Comparison of ENCODE assay signal across 13 cellular contexts in the genomic region with DNA sequence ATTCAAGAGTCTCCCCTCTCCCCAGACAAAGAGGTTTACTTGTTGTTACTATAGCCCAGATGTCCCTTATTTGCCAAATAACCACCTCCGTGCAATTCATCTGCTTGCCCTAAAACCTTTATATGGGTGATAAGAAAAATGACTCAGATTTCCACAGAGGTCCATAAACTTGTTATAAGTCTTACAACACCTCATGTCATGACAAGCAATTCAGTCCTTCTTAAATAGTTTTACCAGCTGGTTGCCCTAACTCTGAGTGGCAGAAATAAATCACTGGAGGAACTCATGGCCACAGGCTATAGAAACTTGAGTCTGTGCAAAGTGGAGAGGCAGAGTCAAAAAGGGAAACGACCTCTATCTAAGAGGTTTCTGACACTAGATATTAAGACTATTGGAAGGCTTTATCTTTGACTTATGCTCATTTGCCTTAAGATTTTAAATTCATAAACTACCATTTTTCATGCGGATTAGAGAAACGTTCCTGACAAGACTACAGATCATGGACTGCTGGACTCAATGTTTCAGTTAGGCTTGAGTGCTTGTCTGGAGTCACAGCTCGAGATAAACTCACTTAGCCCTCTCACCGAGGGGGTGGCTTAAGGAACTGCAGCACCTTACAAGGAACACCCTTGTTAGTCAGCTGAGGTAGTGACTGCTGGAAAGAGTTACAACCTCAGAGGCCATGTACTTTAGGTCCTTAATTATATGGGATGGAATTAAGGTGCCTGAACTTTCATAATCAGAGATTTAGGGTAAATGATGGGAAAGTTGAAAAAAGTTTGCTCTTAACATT.
"Had no signal": no experiment of that assay in that cellular context is flagged by ENCODE, and none has a peak within 500 bp of the region (broad histone marks: within the 10 kb centered on the region; RNA-seq: fewer than 3 reads in every experiment).

No MANE protein-coding gene starts in this region.

- H3K27ac ChIP-seq: colonic mucosa, heart left ventricle, pancreas, vagina had no signal

- H3K27me3 ChIP-seq: colonic mucosa, heart left ventricle, pancreas, vagina had no signal

- H3K4me1 ChIP-seq: colonic mucosa, pancreas, vagina had no signal

- H3K9me3 ChIP-seq: colonic mucosa, heart left ventricle, pancreas, vagina had no signal

- FAIRE-seq: frontal cortex, pancreas had no signal

- ATAC-seq: activated CD4-positive, CD25-positive, alpha-beta regulatory T cell treated with anti-CD3 and anti-CD28 coated beads, Interleukin-2, amount 50 U/mL, for 24 hours; heart left ventricle; left cardiac atrium; naive thymus-derived CD4-positive, alpha-beta T cell; pancreas; stimulated activated memory B cell treated with anti-CD40 and anti-IgM and Interleukin-4, amounts not matched to agents 10 μg/mL and 1 μg/mL and 100 μg/mL, for 72 hours; T-cell had no signal

- H3K36me3 ChIP-seq: colonic mucosa, heart left ventricle, pancreas, vagina had no signal

- DNase-seq: activated naive CD4-positive, alpha-beta T cell treated with anti-CD3 and anti-CD28 coated beads, Interleukin-2, amount 50 U/mL, for 16 hours; colonic mucosa; heart left ventricle; left cardiac atrium; naive thymus-derived CD4-positive, alpha-beta T cell; pancreas; stimulated activated CD4-positive, alpha-beta T cell treated with anti-CD3 and anti-CD28 coated beads, Interleukin-2, amount 100 ng/mL, for 48 hours; T-cell; T1000 had no signal

- H3K4me3 ChIP-seq: colonic mucosa, heart left ventricle, pancreas, vagina had no signal
